8 cellular contexts compared by ENCODE assay signal in the genomic region with DNA sequence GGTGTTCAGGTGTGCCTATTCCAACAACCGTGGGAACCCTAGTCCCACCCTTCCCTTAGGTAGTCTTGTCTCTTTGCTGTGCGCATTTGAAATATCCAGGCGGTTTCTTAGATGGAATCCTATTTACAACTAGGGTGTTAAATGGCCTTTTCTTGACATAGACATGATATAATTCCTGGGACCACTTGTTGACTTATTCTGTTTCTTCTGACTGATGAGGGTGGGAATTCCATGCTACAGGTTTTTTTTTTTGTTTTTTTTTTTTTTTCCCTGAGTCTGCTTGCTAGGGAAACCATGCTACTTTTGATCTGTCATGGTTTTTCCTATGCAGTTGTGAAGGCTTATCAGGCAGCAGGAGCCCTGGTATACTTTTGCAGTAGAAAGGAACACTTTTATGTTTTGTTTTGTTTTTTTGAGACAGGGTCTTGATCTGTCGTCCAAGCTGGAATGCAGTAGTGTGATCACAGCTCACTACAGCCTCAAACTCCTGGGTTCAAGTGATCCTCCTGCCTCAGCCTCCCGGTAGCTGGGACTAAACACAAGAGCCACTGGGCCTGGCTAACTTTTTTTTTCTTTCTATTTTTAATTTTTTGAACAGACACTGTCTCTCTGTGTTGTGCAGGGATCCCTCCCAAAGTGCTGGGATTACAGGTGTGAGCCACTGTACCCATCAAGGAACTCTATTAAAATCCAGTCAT. TPM values are rescaled to one million over a fixed set of nuclear protein-coding genes. Genes with fewer than 3 reads are reported as not detected.
DNase-seq lines count a peak whose midpoint lies in the region; ATAC-seq and TF ChIP-seq lines count a peak whose summit lies in the region.

No MANE protein-coding gene starts in this region.

- no peaks in the 10 kb centered on the region for H3K9me3 ChIP-seq in liver (ENCODE audit: control insufficient read depth in 4 of 4, low read length in 3 of 4)
- no peaks in the 10 kb centered on the region for H3K9me3 ChIP-seq in testis

- CTCF ChIA-PET in activated CD4-positive, alpha-beta T cell treated with anti-CD3 and anti-CD28 coated beads, Interleukin-2, amount 10 ng/mL, durations not matched to agents 7 days and 5 days (lab: Charles Lee): interaction anchor here (0.6 to 16.6 kb wide), 6 partner anchors 13 to 340 kb away, joined by 3 to 355 read pairs (median 36); a partner anchor contains a TSS

- H3K9ac ChIP-seq in liver (ENCODE audit: low read depth in 1 of 2, low read length in 2 of 2): peak overlapping the region in 1 of 2 donors; percentile 25

- H3K4me3 ChIP-seq in liver (ENCODE audit: low read depth in 1 of 3, low read length in 3 of 3) (peak overlapping the region; percentile 57 to 96 (median 95)), testis (peak overlapping the region; percentile 79 to 83)

- no peak for ATAC-seq in HG03565 (IDR thresholded peaks at IDR 0.05; ENCODE audit: unreplicated experiment)

- H3K9me3 Mint-ChIP-seq in activated CD4-positive, alpha-beta T cell treated with anti-CD3 and anti-CD28 coated beads, Interleukin-2, amount 10 ng/mL, durations not matched to agents 7 days and 5 days: no peaks in the 10 kb centered on the region
- no peaks in the 10 kb centered on the region for H3K9me3 Mint-ChIP-seq in activated T-helper 2 cell treated with anti-CD3 and anti-CD28 coated beads, Interferon-gamma antibody, Interleukin-2, Interleukin-4, amounts not matched to agents 10 μg/mL and 5 μg/mL and 100 μg/mL, durations not matched to agents 14 hours and 24 hours and 36 hours

- H3K4me3 Mint-ChIP-seq in activated CD4-positive, alpha-beta T cell treated with anti-CD3 and anti-CD28 coated beads, Interleukin-2, amount 10 ng/mL, durations not matched to agents 7 days and 5 days: peak overlapping the region; percentile 98
- H3K4me3 Mint-ChIP-seq in activated T-helper 2 cell treated with anti-CD3 and anti-CD28 coated beads, Interferon-gamma antibody, Interleukin-2, Interleukin-4, amounts not matched to agents 10 μg/mL and 5 μg/mL and 100 μg/mL, durations not matched to agents 14 hours and 24 hours and 36 hours (ENCODE audit: low read depth): peak overlapping the region; percentile 99

- no peak for TF ChIP-seq POLR2A in testis (IDR thresholded peaks at IDR 0.05)

- intact Hi-C loops in activated T-helper 2 cell treated with anti-CD3 and anti-CD28 coated beads, Interferon-gamma antibody, Interleukin-2, Interleukin-4, amounts not matched to agents 10 μg/mL and 5 μg/mL and 100 μg/mL, durations not matched to agents 14 hours and 24 hours and 36 hours (cut with micrococcal nuclease): loop anchor here (5.0 kb wide), 1 partner anchor 90 kb away; no protein-coding TSS in a partner anchor
- intact Hi-C loops in testis (cut with DNase I; ENCODE audit: low total_unique reads): no loop called here

- WGBS in liver: 66% methylated on average over 5 of the region's 5 CpGs
- 55 to 58% methylated on average over 5 of the region's 5 CpGs for WGBS in testis, 2 donors

- no peak for DNase-seq in activated CD4-positive, alpha-beta T cell treated with anti-CD3 and anti-CD28 coated beads, Interleukin-2, amount 10 ng/mL, durations not matched to agents 7 days and 5 days
- DNase-seq in activated CD4-positive, alpha-beta T cell treated with anti-CD3 and anti-CD28 coated beads for 4 hours: no peak
- no peak for DNase-seq in activated T-helper 2 cell treated with anti-CD3 and anti-CD28 coated beads, Interferon-gamma antibody, Interleukin-2, Interleukin-4, amounts not matched to agents 10 μg/mL and 5 μg/mL and 100 μg/mL, durations not matched to agents 14 hours and 24 hours and 36 hours (ENCODE audit: low spot score)
- no peak for DNase-seq in testis
- no peak for DNase-seq in NCI-H774 (lab: John Stamatoyannopoulos, UW)
- DNase-seq in activated CD4-positive, CD25-positive, alpha-beta regulatory T cell treated with anti-CD3 and anti-CD28 coated beads, Interleukin-2, amount 50 U/mL, for 72 hours: no peak

- no peak for TF ChIP-seq CTCF in liver (IDR thresholded peaks at IDR 0.05; ENCODE audit: low read depth, low read length, missing input control)
- TF ChIP-seq CTCF in testis (IDR thresholded peaks at IDR 0.05): no peak

- peaks cover 69% of the 10 kb centered on the region for H3K4me1 Mint-ChIP-seq in activated CD4-positive, alpha-beta T cell treated with anti-CD3 and anti-CD28 coated beads, Interleukin-2, amount 10 ng/mL, durations not matched to agents 7 days and 5 days
- peaks cover 66% of the 10 kb centered on the region for H3K4me1 Mint-ChIP-seq in activated T-helper 2 cell treated with anti-CD3 and anti-CD28 coated beads, Interferon-gamma antibody, Interleukin-2, Interleukin-4, amounts not matched to agents 10 μg/mL and 5 μg/mL and 100 μg/mL, durations not matched to agents 14 hours and 24 hours and 36 hours (ENCODE audit: low read depth)

- H3K27me3 Mint-ChIP-seq in activated CD4-positive, alpha-beta T cell treated with anti-CD3 and anti-CD28 coated beads, Interleukin-2, amount 10 ng/mL, durations not matched to agents 7 days and 5 days: no peaks in the 10 kb centered on the region
- H3K27me3 Mint-ChIP-seq in activated T-helper 2 cell treated with anti-CD3 and anti-CD28 coated beads, Interferon-gamma antibody, Interleukin-2, Interleukin-4, amounts not matched to agents 10 μg/mL and 5 μg/mL and 100 μg/mL, durations not matched to agents 14 hours and 24 hours and 36 hours (ENCODE audit: low read depth): no peaks in the 10 kb centered on the region

- H3K27ac ChIP-seq in liver (ENCODE audit: low read depth in 1 of 2, low read length in 2 of 2) (peak overlapping the region; percentile 96 to 98), testis (peak overlapping the region in 1 of 2 donors; percentile 96)

- H3K4me1 ChIP-seq in liver (ENCODE audit: control insufficient read depth in 4 of 4, insufficient read depth in 4 of 4, low read length in 3 of 4) (peaks cover 22 to 54% (median 36%) of the 10 kb centered on the region in 4 donors), testis (peaks cover 52% of the 10 kb centered on the region)

- H3K36me3 ChIP-seq in liver (ENCODE audit: control insufficient read depth in 4 of 4, insufficient read depth in 3 of 4, low read depth in 1 of 4, low read length in 3 of 4) (no peaks in the 10 kb centered on the region), testis (ENCODE audit: low read depth, missing control alignments) (no peaks in the 10 kb centered on the region)

- H3K27ac Mint-ChIP-seq in activated CD4-positive, alpha-beta T cell treated with anti-CD3 and anti-CD28 coated beads, Interleukin-2, amount 10 ng/mL, durations not matched to agents 7 days and 5 days: peak overlapping the region; percentile 95
- H3K27ac Mint-ChIP-seq in activated T-helper 2 cell treated with anti-CD3 and anti-CD28 coated beads, Interferon-gamma antibody, Interleukin-2, Interleukin-4, amounts not matched to agents 10 μg/mL and 5 μg/mL and 100 μg/mL, durations not matched to agents 14 hours and 24 hours and 36 hours: peak overlapping the region; percentile 90

- H3K27me3 ChIP-seq in liver (ENCODE audit: control insufficient read depth in 4 of 4, insufficient read depth in 4 of 4, low read length in 3 of 4) (no peaks in the 10 kb centered on the region), testis (no peaks in the 10 kb centered on the region)

- H3K36me3 Mint-ChIP-seq in activated CD4-positive, alpha-beta T cell treated with anti-CD3 and anti-CD28 coated beads, Interleukin-2, amount 10 ng/mL, durations not matched to agents 7 days and 5 days (ENCODE audit: low read depth): peaks cover 27% of the 10 kb centered on the region
- peaks cover 26% of the 10 kb centered on the region for H3K36me3 Mint-ChIP-seq in activated T-helper 2 cell treated with anti-CD3 and anti-CD28 coated beads, Interferon-gamma antibody, Interleukin-2, Interleukin-4, amounts not matched to agents 10 μg/mL and 5 μg/mL and 100 μg/mL, durations not matched to agents 14 hours and 24 hours and 36 hours (ENCODE audit: low read depth)

- TF ChIP-seq RAD21 in liver (IDR thresholded peaks at IDR 0.05): no peak

- POLR2A ChIA-PET in activated CD4-positive, alpha-beta T cell treated with anti-CD3 and anti-CD28 coated beads, Interleukin-2, amount 10 ng/mL, durations not matched to agents 7 days and 5 days (lab: Charles Lee): no interaction called here

RNA-seq across cellular contexts. Expression of a gene that starts 1.5 kb away (rescaled TPM):
- total RNA-seq in activated CD4-positive, alpha-beta T cell treated with anti-CD3 and anti-CD28 coated beads, Interleukin-2, amount 10 ng/mL, durations not matched to agents 7 days and 5 days: 100 to 1,000 TPM; 103 to 108 TPM
- total RNA-seq in activated T-helper 2 cell treated with anti-CD3 and anti-CD28 coated beads, Interferon-gamma antibody, Interleukin-2, Interleukin-4, amounts not matched to agents 10 μg/mL and 5 μg/mL and 100 μg/mL, durations not matched to agents 14 hours and 24 hours and 36 hours: 77.6 and 78.0 TPM in 2 replicates
- total RNA-seq in liver (10 to 100 TPM; 21.6 to 42.9 TPM), testis (10 to 100 TPM; 78.2 to 87.1 TPM)
- polyA plus RNA-seq in liver (10 to 100 TPM; 19.7 to 28.5 TPM), testis (ENCODE audit: insufficient read depth, low read depth, low replicate concordance) (95.5 TPM)

RNA-seq across cellular contexts. Expression of a gene that starts 16.2 kb away (rescaled TPM):
- total RNA-seq in activated CD4-positive, alpha-beta T cell treated with anti-CD3 and anti-CD28 coated beads, Interleukin-2, amount 10 ng/mL, durations not matched to agents 7 days and 5 days: 100 to 1,000 TPM; 158 to 172 TPM
- total RNA-seq in activated T-helper 2 cell treated with anti-CD3 and anti-CD28 coated beads, Interferon-gamma antibody, Interleukin-2, Interleukin-4, amounts not matched to agents 10 μg/mL and 5 μg/mL and 100 μg/mL, durations not matched to agents 14 hours and 24 hours and 36 hours: 174 and 177 TPM in 2 replicates
- 10 to 100 TPM in 1 of 2 donors, 1 to 10 TPM in 1; 7.4 to 13.8 TPM for total RNA-seq in liver
- polyA plus RNA-seq in liver: 10 to 100 TPM; 21.9 to 32.9 TPM
- total RNA-seq in testis: 10 to 100 TPM; 36.1 to 58.3 TPM
- 37.1 TPM for polyA plus RNA-seq in testis (ENCODE audit: insufficient read depth, low read depth, low replicate concordance)

RNA-seq across cellular contexts. Expression of a gene that starts 48.6 kb away (rescaled TPM):
- total RNA-seq in activated CD4-positive, alpha-beta T cell treated with anti-CD3 and anti-CD28 coated beads, Interleukin-2, amount 10 ng/mL, durations not matched to agents 7 days and 5 days: 10 to 100 TPM; 30.0 to 30.9 TPM
- total RNA-seq in activated T-helper 2 cell treated with anti-CD3 and anti-CD28 coated beads, Interferon-gamma antibody, Interleukin-2, Interleukin-4, amounts not matched to agents 10 μg/mL and 5 μg/mL and 100 μg/mL, durations not matched to agents 14 hours and 24 hours and 36 hours: 23.8 and 30.3 TPM in 2 replicates
- total RNA-seq in liver (10 to 100 TPM; 11.6 to 12.3 TPM), testis (10 to 100 TPM; 40.5 to 56.8 TPM)
- polyA plus RNA-seq in liver (10 to 100 TPM in 1 of 2 donors, 1 to 10 TPM in 1; 10.0 to 14.8 TPM), testis (ENCODE audit: insufficient read depth, low read depth, low replicate concordance) (54.4 TPM)

RNA-seq across cellular contexts. Expression of a gene that starts 59.7 kb away (rescaled TPM):
- total RNA-seq in activated CD4-positive, alpha-beta T cell treated with anti-CD3 and anti-CD28 coated beads, Interleukin-2, amount 10 ng/mL, durations not matched to agents 7 days and 5 days: 100 to 1,000 TPM in 1 of 2 experiments, 10 to 100 TPM in 1; 94.7 to 116 TPM
- 123 and 131 TPM in 2 replicates for total RNA-seq in activated T-helper 2 cell treated with anti-CD3 and anti-CD28 coated beads, Interferon-gamma antibody, Interleukin-2, Interleukin-4, amounts not matched to agents 10 μg/mL and 5 μg/mL and 100 μg/mL, durations not matched to agents 14 hours and 24 hours and 36 hours
- total RNA-seq in liver: 10 to 100 TPM; 68.9 to 75.0 TPM
- 10 to 100 TPM; 10.9 to 18.8 TPM for polyA plus RNA-seq in liver
- 100 to 1,000 TPM; 211 to 354 TPM for total RNA-seq in testis
- polyA plus RNA-seq in testis (ENCODE audit: insufficient read depth, low read depth, low replicate concordance): 280 TPM
